Comparison of ENCODE assay signal across 12 cellular contexts in genomic region chr11:70496591-70497535, GRCh38.
"Had no signal": no experiment of that assay in that cellular context is flagged by ENCODE, and none has a peak within 500 bp of the region (broad histone marks: within the 10 kb centered on the region; RNA-seq: fewer than 3 reads in every experiment).

No MANE protein-coding gene starts in this region.

- H3K9me3 ChIP-seq: ascending aorta, esophagus muscularis mucosa had no signal

- H3K36me3 ChIP-seq: ascending aorta, esophagus muscularis mucosa, left lung had no signal

- H3K9me3 Mint-ChIP-seq: activated CD4-positive, alpha-beta T cell treated with anti-CD3 and anti-CD28 coated beads, Interleukin-2, amount 10 ng/mL, durations not matched to agents 24 days and 14 days; activated naive CD8-positive, alpha-beta T cell treated with anti-CD3 and anti-CD28 coated beads, Interleukin-2, amount 50 U/mL, for 24 hours; natural killer cell treated with Interleukin-12 subunit alpha and Interleukin-12 subunit beta and Interleukin-15 and Interleukin-18, amount 100 ng/mL, for 72 hours; stimulated activated effector memory CD8-positive, alpha-beta T cell treated with anti-CD3 and anti-CD28 coated beads, Interleukin-12 subunit alpha, Interleukin-12 subunit beta, amount 100 ng/mL, for 72 hours had no signal

- H3K4me1 Mint-ChIP-seq: activated CD4-positive, alpha-beta T cell treated with anti-CD3 and anti-CD28 coated beads, Interleukin-2, amount 10 ng/mL, durations not matched to agents 24 days and 14 days; activated naive CD8-positive, alpha-beta T cell treated with anti-CD3 and anti-CD28 coated beads, Interleukin-2, amount 50 U/mL, for 24 hours; stimulated activated effector memory CD8-positive, alpha-beta T cell treated with anti-CD3 and anti-CD28 coated beads, Interleukin-12 subunit alpha, Interleukin-12 subunit beta, amount 100 ng/mL, for 72 hours had no signal

- FAIRE-seq: keratinocyte had no signal

- H3K4me1 ChIP-seq: esophagus muscularis mucosa, left lung had no signal

- H3K4me3 Mint-ChIP-seq: activated CD4-positive, alpha-beta T cell treated with anti-CD3 and anti-CD28 coated beads, Interleukin-2, amount 10 ng/mL, durations not matched to agents 24 days and 14 days; activated naive CD8-positive, alpha-beta T cell treated with anti-CD3 and anti-CD28 coated beads, Interleukin-2, amount 50 U/mL, for 24 hours; natural killer cell treated with Interleukin-12 subunit alpha and Interleukin-12 subunit beta and Interleukin-15 and Interleukin-18, amount 100 ng/mL, for 72 hours; stimulated activated effector memory CD8-positive, alpha-beta T cell treated with anti-CD3 and anti-CD28 coated beads, Interleukin-12 subunit alpha, Interleukin-12 subunit beta, amount 100 ng/mL, for 72 hours had no signal

- H3K4me3 ChIP-seq: ascending aorta, esophagus muscularis mucosa, left lung had no signal

- H3K27ac Mint-ChIP-seq: activated CD4-positive, alpha-beta T cell treated with anti-CD3 and anti-CD28 coated beads, Interleukin-2, amount 10 ng/mL, durations not matched to agents 24 days and 14 days; activated naive CD8-positive, alpha-beta T cell treated with anti-CD3 and anti-CD28 coated beads, Interleukin-2, amount 50 U/mL, for 24 hours; natural killer cell treated with Interleukin-12 subunit alpha and Interleukin-12 subunit beta and Interleukin-15 and Interleukin-18, amount 100 ng/mL, for 72 hours; stimulated activated effector memory CD8-positive, alpha-beta T cell treated with anti-CD3 and anti-CD28 coated beads, Interleukin-12 subunit alpha, Interleukin-12 subunit beta, amount 100 ng/mL, for 72 hours had no signal

- H3K27me3 Mint-ChIP-seq: activated CD4-positive, alpha-beta T cell treated with anti-CD3 and anti-CD28 coated beads, Interleukin-2, amount 10 ng/mL, durations not matched to agents 24 days and 14 days; activated naive CD8-positive, alpha-beta T cell treated with anti-CD3 and anti-CD28 coated beads, Interleukin-2, amount 50 U/mL, for 24 hours had no signal

- DNase-seq: activated CD4-positive, alpha-beta T cell treated with anti-CD3 and anti-CD28 coated beads, Interleukin-2, amount 10 ng/mL, durations not matched to agents 24 days and 14 days; activated CD4-positive, CD25-positive, alpha-beta regulatory T cell; activated naive CD4-positive, alpha-beta T cell treated with Interleukin-2 at 50 U/mL for 16 hours; activated naive CD8-positive, alpha-beta T cell treated with anti-CD3 and anti-CD28 coated beads, Interleukin-2, amount 50 U/mL, for 24 hours; hippocampal formation; T-helper 2 cell had no signal

- H3K36me3 Mint-ChIP-seq: natural killer cell treated with Interleukin-12 subunit alpha and Interleukin-12 subunit beta and Interleukin-15 and Interleukin-18, amount 100 ng/mL, for 72 hours; stimulated activated effector memory CD8-positive, alpha-beta T cell treated with anti-CD3 and anti-CD28 coated beads, Interleukin-12 subunit alpha, Interleukin-12 subunit beta, amount 100 ng/mL, for 72 hours had no signal

- H3K27ac ChIP-seq: ascending aorta, esophagus muscularis mucosa, left lung had no signal

- ATAC-seq: activated naive CD8-positive, alpha-beta T cell treated with anti-CD3 and anti-CD28 coated beads, Interleukin-2, amount 50 U/mL, for 24 hours; left lung; natural killer cell treated with Interleukin-12 subunit alpha and Interleukin-12 subunit beta and Interleukin-15 and Interleukin-18, amount 100 ng/mL, for 72 hours; stimulated activated effector memory CD8-positive, alpha-beta T cell treated with anti-CD3 and anti-CD28 coated beads, Interleukin-12 subunit alpha, Interleukin-12 subunit beta, amount 100 ng/mL, for 72 hours had no signal

- H3K27me3 ChIP-seq: ascending aorta, esophagus muscularis mucosa, left lung had no signal
